In genomic region chrX:23907106-23907495, GRCh38 we compare ENCODE assay signal across 8 cellular contexts. TPM values are rescaled to one million over a fixed set of nuclear protein-coding genes. Genes with fewer than 3 reads are reported as not detected.
DNase-seq lines count a peak whose midpoint lies in the region; ATAC-seq, FAIRE-seq and TF ChIP-seq lines count a peak whose summit lies in the region.

No MANE protein-coding gene starts in this region.

- intact Hi-C loops in ascending aorta (cut with DNase I), result loop anchor here (10.0 kb wide), 1 partner anchor 588 kb away; no protein-coding TSS in a partner anchor

- H3K4me3 ChIP-seq in ascending aorta, result peak overlapping the region; percentile 54 to 66
- peak overlapping the region; percentile 77 for H3K4me3 ChIP-seq in thoracic aorta

- H3K9me3 ChIP-seq in ascending aorta, result no peaks in the 10 kb centered on the region
- H3K9me3 ChIP-seq in thoracic aorta, result no peaks in the 10 kb centered on the region

- no peaks in the 10 kb centered on the region for H3K27me3 ChIP-seq in ascending aorta
- no peaks in the 10 kb centered on the region for H3K27me3 ChIP-seq in layer of hippocampus (ENCODE audit: control insufficient read depth, insufficient read depth, low read length)
- H3K27me3 ChIP-seq in thoracic aorta (replicated peaks; ENCODE audit: insufficient read depth), result no peaks in the 10 kb centered on the region

- FAIRE-seq in GM12891 (lab: Jason Lieb, UNC), result no peak

- no peak for TF ChIP-seq CTCF in ascending aorta (IDR thresholded peaks at IDR 0.05)
- TF ChIP-seq CTCF in thoracic aorta (IDR thresholded peaks at IDR 0.05), result no peak

- H3K4me1 ChIP-seq in ascending aorta (peaks cover 0 to 1% of the 10 kb centered on the region in 2 donors), thoracic aorta (ENCODE audit: control insufficient read depth in 1 of 2, low read depth in 2 of 2) (peaks cover 0 to 7% of the 10 kb centered on the region in 2 donors)

- no peak for DNase-seq in ascending aorta (ENCODE audit: low spot score in 2 of 2)
- no peak for DNase-seq in thoracic aorta (ENCODE audit: low spot score)
- DNase-seq in GM12891 (ENCODE audit: insufficient read length, low spot score), result no peak
- DNase-seq in Ammon's horn (ENCODE audit: low spot score), result no peak

- H3K36me3 ChIP-seq in ascending aorta (no peaks in the 10 kb centered on the region), thoracic aorta (no peaks in the 10 kb centered on the region)

- H3K27ac ChIP-seq in ascending aorta (peak overlapping the region; percentile 78), layer of hippocampus (ENCODE audit: low read depth, low read length) (peak overlapping the region; percentile 64), thoracic aorta (peak overlapping the region; percentile 72 to 84)

- TF ChIP-seq POLR2A in GM12891 (IDR thresholded peaks at IDR 0.05; ENCODE audit: low read depth, low read length), result no peak

- ATAC-seq in GM18867 (IDR thresholded peaks at IDR 0.05; ENCODE audit: unreplicated experiment) (peak; percentile 5), HG03439 (IDR thresholded peaks at IDR 0.05; ENCODE audit: unreplicated experiment) (peak; percentile 0), thoracic aorta (ENCODE audit: insufficient number of reproducible peaks, low FRiP score, low read depth) (no peak), GM19467 (IDR thresholded peaks at IDR 0.05; ENCODE audit: unreplicated experiment) (no peak)

TF ChIP-seq in GM12891, 5 proteins besides CTCF, POLR2A, EP300 and RAD21:
- no peak for TF ChIP-seq SPI1 (IDR thresholded peaks at IDR 0.05; ENCODE audit: low read depth, low read length)
- no peak for TF ChIP-seq POU2F2 (IDR thresholded peaks at IDR 0.05; ENCODE audit: low read depth, low read length)
- no peak for TF ChIP-seq PAX5 (IDR thresholded peaks at IDR 0.05; ENCODE audit: insufficient read depth, low read length, severe bottlenecking)
- no peak for TF ChIP-seq POLR2AphosphoS5 (IDR thresholded peaks at IDR 0.05; ENCODE audit: low read depth, low read length)
- TF ChIP-seq TAF1 (IDR thresholded peaks at IDR 0.05; ENCODE audit: low read depth, low read length), result no peak

RNA-seq across cellular contexts. Expression of gene APOO, which starts 0.6 kb away (rescaled TPM):
- total RNA-seq in ascending aorta (not detected), thoracic aorta (1 to 10 TPM; 1.5 to 5.1 TPM)
- polyA plus RNA-seq in GM12891 (2012; ENCODE audit: low read depth, missing spikeins), result 24.8 TPM

RNA-seq across cellular contexts. Expression of gene CXorf58, which starts 0.7 kb away (rescaled TPM):
- not detected for total RNA-seq in ascending aorta
- not detected for total RNA-seq in thoracic aorta
- 0.17 TPM for polyA plus RNA-seq in GM12891 (2012; ENCODE audit: low read depth, missing spikeins)

Comparison
In these comparisons a context has a peak if more than half of its experiments do, and no peak if none do; other contexts are left out.
1. ATAC-seq: peak in GM18867 (single experiment) and HG03439 (single experiment); none in thoracic aorta (single experiment) and GM19467 (single experiment).
2. RNA of gene APOO, which starts 0.6 kb away (total RNA-seq): not detected in ascending aorta (single experiment); 1.5 to 5.1 TPM in thoracic aorta; every median in the first group is over 10 times any median in the second.
3. Peak in every context shown above with its lines, with median percentiles within 50 percentile points of each other: H3K27ac ChIP-seq.